In the genomic region with DNA sequence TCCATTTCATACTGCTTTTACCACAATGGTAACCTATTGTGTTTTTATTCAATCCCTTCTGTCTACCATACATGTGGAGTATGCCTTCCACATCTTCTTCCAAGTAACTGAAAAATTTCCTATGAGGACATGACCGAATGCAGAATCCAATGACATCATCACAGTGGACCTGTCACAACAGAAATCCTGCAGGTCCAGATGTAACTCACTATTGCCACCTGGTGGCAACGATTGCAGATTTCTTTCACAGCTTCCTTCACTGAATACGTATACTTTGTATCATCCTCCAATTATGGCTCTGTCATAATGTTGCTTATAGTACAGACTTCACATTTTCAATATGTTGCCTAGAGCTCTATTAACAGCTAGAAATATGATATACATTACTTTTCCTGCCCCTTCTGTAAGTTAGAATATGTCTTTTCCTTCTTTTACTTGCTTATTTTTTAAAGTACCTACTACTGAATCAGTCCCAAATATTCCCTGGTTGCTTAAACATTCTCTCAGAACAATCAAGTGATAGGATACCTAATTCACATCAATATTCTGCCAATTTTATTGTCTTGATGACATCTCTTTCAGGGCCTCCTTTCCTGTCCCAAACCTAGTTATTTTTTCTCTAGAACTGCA, we compare ENCODE assay signal across 8 cellular contexts. TPM values are rescaled to one million over a fixed set of nuclear protein-coding genes. Genes with fewer than 3 reads are reported as not detected.
DNase-seq lines count a peak whose midpoint lies in the region; ATAC-seq and TF ChIP-seq lines count a peak whose summit lies in the region.

No MANE protein-coding gene starts in this region.

- DNase-seq in DMS53 treated with DMSO at 0.1 percent for 48 hours (lab: John Stamatoyannopoulos, UW; ENCODE audit: unreplicated experiment) (peak; percentile 96), NCI-H2196 treated with DMSO at 0.1 percent for 48 hours (lab: John Stamatoyannopoulos, UW; ENCODE audit: unreplicated experiment) (peak; percentile 65), foreskin keratinocyte (peak; percentile 51 to 73), occipital lobe (lab: John Stamatoyannopoulos, UW) (peak; percentile 36)
- peak; percentile 61 for DNase-seq in activated CD8-positive, alpha-beta T cell treated with anti-CD3 and anti-CD28 coated beads, Interleukin-2, amount 10 ng/mL, durations not matched to agents 7 days and 5 days
- no peak for DNase-seq in CD8-positive, alpha-beta memory T cell

- H3K4me1 ChIP-seq in foreskin keratinocyte = no peaks in the 10 kb centered on the region
- no peaks in the 10 kb centered on the region for H3K4me1 ChIP-seq in CD8-positive, alpha-beta memory T cell (ENCODE audit: insufficient read depth, low read length)

- POLR2A ChIA-PET in activated CD8-positive, alpha-beta T cell treated with anti-CD3 and anti-CD28 coated beads, Interleukin-2, amount 10 ng/mL, durations not matched to agents 7 days and 5 days (lab: Charles Lee) = no interaction called here
- POLR2A ChIA-PET in CD8-positive, alpha-beta memory T cell (lab: Charles Lee) = no interaction called here

- no peaks in the 10 kb centered on the region for H3K4me1 Mint-ChIP-seq in activated CD8-positive, alpha-beta T cell treated with anti-CD3 and anti-CD28 coated beads, Interleukin-2, amount 10 ng/mL, durations not matched to agents 7 days and 5 days (ENCODE audit: low read depth)
- no peaks in the 10 kb centered on the region for H3K4me1 Mint-ChIP-seq in CD8-positive, alpha-beta memory T cell

- H3K27ac Mint-ChIP-seq in activated CD8-positive, alpha-beta T cell treated with anti-CD3 and anti-CD28 coated beads, Interleukin-2, amount 10 ng/mL, durations not matched to agents 7 days and 5 days = no peak overlapping the region
- no peak overlapping the region for H3K27ac Mint-ChIP-seq in CD8-positive, alpha-beta memory T cell

- CTCF ChIA-PET in activated CD8-positive, alpha-beta T cell treated with anti-CD3 and anti-CD28 coated beads, Interleukin-2, amount 10 ng/mL, durations not matched to agents 7 days and 5 days (lab: Charles Lee) = interaction anchor here (0.7 to 1.5 kb wide), 6 partner anchors 9 to 213 kb away, joined by 3 to 5 read pairs (median 4); no protein-coding TSS in a partner anchor
- CTCF ChIA-PET in CD8-positive, alpha-beta memory T cell (lab: Charles Lee) = no interaction called here

- no peaks in the 10 kb centered on the region for H3K36me3 ChIP-seq in CD8-positive, alpha-beta memory T cell (ENCODE audit: insufficient read depth, low read length)

- ATAC-seq in GM19438 (IDR thresholded peaks at IDR 0.05; ENCODE audit: low read depth, unreplicated experiment) (peak; percentile 98), HG03378 (IDR thresholded peaks at IDR 0.05; ENCODE audit: unreplicated experiment) (peak; percentile 99), foreskin keratinocyte (peak; percentile 98)
- ATAC-seq in activated CD8-positive, alpha-beta T cell treated with anti-CD3 and anti-CD28 coated beads, Interleukin-2, amount 10 ng/mL, durations not matched to agents 7 days and 5 days = no peak

- no peaks in the 10 kb centered on the region for H3K9me3 ChIP-seq in CD8-positive, alpha-beta memory T cell (ENCODE audit: low read length)

- H3K27me3 ChIP-seq in foreskin keratinocyte = no peaks in the 10 kb centered on the region
- H3K27me3 ChIP-seq in CD8-positive, alpha-beta memory T cell (ENCODE audit: insufficient read depth, low read length, poor library complexity, severe bottlenecking) = no peaks in the 10 kb centered on the region

- no peaks in the 10 kb centered on the region for H3K9me3 Mint-ChIP-seq in activated CD8-positive, alpha-beta T cell treated with anti-CD3 and anti-CD28 coated beads, Interleukin-2, amount 10 ng/mL, durations not matched to agents 7 days and 5 days (ENCODE audit: insufficient read depth)
- peaks cover 0 to 8% (median 2%) of the 10 kb centered on the region in 5 donors for H3K9me3 Mint-ChIP-seq in CD8-positive, alpha-beta memory T cell

- H3K36me3 Mint-ChIP-seq in activated CD8-positive, alpha-beta T cell treated with anti-CD3 and anti-CD28 coated beads, Interleukin-2, amount 10 ng/mL, durations not matched to agents 7 days and 5 days (ENCODE audit: low read depth) = no peaks in the 10 kb centered on the region
- no peaks in the 10 kb centered on the region for H3K36me3 Mint-ChIP-seq in CD8-positive, alpha-beta memory T cell

- H3K4me3 ChIP-seq in CD8-positive, alpha-beta memory T cell (ENCODE audit: low read length) = no peak overlapping the region

- no peaks in the 10 kb centered on the region for H3K27me3 Mint-ChIP-seq in activated CD8-positive, alpha-beta T cell treated with anti-CD3 and anti-CD28 coated beads, Interleukin-2, amount 10 ng/mL, durations not matched to agents 7 days and 5 days (ENCODE audit: low read depth)
- H3K27me3 Mint-ChIP-seq in CD8-positive, alpha-beta memory T cell = no peaks in the 10 kb centered on the region

- TF ChIP-seq CTCF in foreskin keratinocyte (conservative IDR thresholded peaks at IDR 0.05) = peak; percentile 87

- no peak overlapping the region for H3K27ac ChIP-seq in foreskin keratinocyte
- no peak overlapping the region for H3K27ac ChIP-seq in CD8-positive, alpha-beta memory T cell (ENCODE audit: low read depth, low read length)

- H3K4me3 Mint-ChIP-seq in activated CD8-positive, alpha-beta T cell treated with anti-CD3 and anti-CD28 coated beads, Interleukin-2, amount 10 ng/mL, durations not matched to agents 7 days and 5 days = no peak overlapping the region
- no peak overlapping the region for H3K4me3 Mint-ChIP-seq in CD8-positive, alpha-beta memory T cell

RNA-seq across cellular contexts. Expression of gene SLC13A1, which starts 45.4 kb away (rescaled TPM):
- not detected for total RNA-seq in activated CD8-positive, alpha-beta T cell treated with anti-CD3 and anti-CD28 coated beads, Interleukin-2, amount 10 ng/mL, durations not matched to agents 7 days and 5 days
- total RNA-seq in foreskin keratinocyte (not detected in 2 replicates), occipital lobe (not detected)
- not detected in 2 replicates for polyA plus RNA-seq in foreskin keratinocyte
- total RNA-seq in CD8-positive, alpha-beta memory T cell = not detected
- not detected for polyA plus RNA-seq in CD8-positive, alpha-beta memory T cell

Comparison
In these comparisons a context has a peak if more than half of its experiments do, and no peak if none do; other contexts are left out.
1. DNase-seq: peak in DMS53 treated with DMSO at 0.1 percent for 48 hours (single experiment), NCI-H2196 treated with DMSO at 0.1 percent for 48 hours (single experiment), activated CD8-positive, alpha-beta T cell treated with anti-CD3 and anti-CD28 coated beads, Interleukin-2, amount 10 ng/mL, durations not matched to agents 7 days and 5 days (single experiment), foreskin keratinocyte (2 of 2) and occipital lobe (single experiment); none in CD8-positive, alpha-beta memory T cell (0 of 5).